24 cellular contexts compared by ENCODE assay signal in the genomic region with DNA sequence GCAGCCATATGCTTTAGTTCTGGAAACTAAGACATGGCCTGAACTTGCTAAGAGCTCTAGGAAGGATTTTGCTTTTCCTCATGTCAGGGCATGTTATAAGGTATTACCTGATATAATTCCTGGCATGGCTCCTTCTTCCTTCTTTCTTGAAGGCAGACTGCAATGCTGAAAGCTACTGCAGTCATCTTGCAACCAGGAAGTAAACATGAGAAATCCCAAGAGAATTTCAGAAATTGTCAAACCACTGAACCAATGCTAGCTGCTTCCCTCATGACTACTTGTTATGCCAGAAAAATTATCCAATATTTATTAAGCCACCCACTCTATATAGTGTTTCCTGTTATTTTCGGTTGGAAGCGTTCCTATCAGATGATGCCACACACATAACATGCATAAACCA.
DNase-seq lines count a peak whose midpoint lies in the region; ATAC-seq and TF ChIP-seq lines count a peak whose summit lies in the region.
"Had no signal": no experiment of that assay in that cellular context is flagged by ENCODE, and none has a peak within 500 bp of the region (broad histone marks: within the 10 kb centered on the region; RNA-seq: fewer than 3 reads in every experiment).

No MANE protein-coding gene starts in this region.

- H3K9me3 ChIP-seq in BLaER1 treated with 17β-estradiol and CSF1 and Interleukin-3, amounts not matched to agents 10 nM and 100 nM (replicated peaks in 1 of 11): no peaks in the 10 kb centered on the region
- H3K9me3 ChIP-seq: Caco-2, suprapubic skin, uterus had no signal

- no peak for TF ChIP-seq CTCF in choroid plexus epithelial cell (conservative IDR thresholded peaks at IDR 0.05; ENCODE audit: low read depth, low read length)
- no peak for TF ChIP-seq CTCF in progenitor cell of endocrine pancreas (IDR thresholded peaks at IDR 0.05; ENCODE audit: unreplicated experiment)

- H3K27ac ChIP-seq in BLaER1 treated with 17β-estradiol and CSF1 and Interleukin-3, amounts not matched to agents 10 nM and 100 nM: no peak overlapping the region
- H3K27ac ChIP-seq: suprapubic skin, uterus, WERI-Rb-1 had no signal

- intact Hi-C loops in Right ventricle myocardium superior (cut with DNase I): no loop called here

- ATAC-seq in memory B cell (ENCODE audit: low read depth): peak; percentile 29
- ATAC-seq in Right ventricle myocardium superior (ENCODE audit: poor library complexity): no peak
- no peak for ATAC-seq in GM19452 (IDR thresholded peaks at IDR 0.05; ENCODE audit: unreplicated experiment)
- ATAC-seq: activated T-cell treated with anti-CD3 and anti-CD28 coated beads, Interleukin-2, amount 50 U/mL, for 72 hours had no signal

- H4K20me1 ChIP-seq in BLaER1 treated with 17β-estradiol and CSF1 and Interleukin-3, amounts not matched to agents 10 nM and 100 nM: no peaks in the 10 kb centered on the region

- H3K4me1 Mint-ChIP-seq in memory B cell (peaks cover 2% of the 10 kb centered on the region), progenitor cell of endocrine pancreas (ENCODE audit: low read depth) (peaks cover 6% of the 10 kb centered on the region)
- H3K4me1 Mint-ChIP-seq: activated CD4-positive, alpha-beta T cell treated with anti-CD3 and anti-CD28 coated beads, Interleukin-2, amount 10 ng/mL, durations not matched to agents 7 days and 5 days; immature natural killer cell had no signal

- no peak overlapping the region for H3K27ac Mint-ChIP-seq in memory B cell
- H3K27ac Mint-ChIP-seq in progenitor cell of endocrine pancreas: no peak overlapping the region
- H3K27ac Mint-ChIP-seq: activated CD4-positive, alpha-beta T cell treated with anti-CD3 and anti-CD28 coated beads, Interleukin-2, amount 10 ng/mL, durations not matched to agents 7 days and 5 days; activated naive CD4-positive, alpha-beta T cell treated with anti-CD3 and anti-CD28 coated beads for 36 hours; activated T-cell treated with anti-CD3 and anti-CD28 coated beads, Interleukin-2, amount 50 U/mL, for 72 hours; immature natural killer cell had no signal

- peaks cover 0 to 12% (median 7%) of the 10 kb centered on the region in 10 experiments; a peak in 16 of 20 replicates for H3K4me1 ChIP-seq in BLaER1 treated with 17β-estradiol and CSF1 and Interleukin-3, amounts not matched to agents 10 nM and 100 nM
- H3K4me1 ChIP-seq: uterus had no signal

- H3K4me3 Mint-ChIP-seq in memory B cell: no peak overlapping the region
- H3K4me3 Mint-ChIP-seq in progenitor cell of endocrine pancreas (ENCODE audit: low read depth): no peak overlapping the region
- H3K4me3 Mint-ChIP-seq: activated CD4-positive, alpha-beta T cell treated with anti-CD3 and anti-CD28 coated beads, Interleukin-2, amount 10 ng/mL, durations not matched to agents 7 days and 5 days; activated naive CD4-positive, alpha-beta T cell treated with anti-CD3 and anti-CD28 coated beads for 36 hours; activated T-cell treated with anti-CD3 and anti-CD28 coated beads, Interleukin-2, amount 50 U/mL, for 72 hours; immature natural killer cell; neural crest cell had no signal

- H3K27me3 ChIP-seq in BLaER1 treated with 17β-estradiol and CSF1 and Interleukin-3, amounts not matched to agents 10 nM and 100 nM: no peaks in the 10 kb centered on the region
- H3K27me3 ChIP-seq: suprapubic skin, uterus had no signal

- H3K4me2 ChIP-seq in BLaER1 treated with 17β-estradiol and CSF1 and Interleukin-3, amounts not matched to agents 10 nM and 100 nM: peak overlapping the region in 9 of 11 experiments; percentile 8 to 53 (median 25); a peak in 11 of 22 replicates

- H3K9me3 Mint-ChIP-seq in memory B cell (no peaks in the 10 kb centered on the region), progenitor cell of endocrine pancreas (ENCODE audit: low read depth) (no peaks in the 10 kb centered on the region)
- H3K9me3 Mint-ChIP-seq: activated CD4-positive, alpha-beta T cell treated with anti-CD3 and anti-CD28 coated beads, Interleukin-2, amount 10 ng/mL, durations not matched to agents 7 days and 5 days; neural crest cell had no signal

- H3K36me3 Mint-ChIP-seq in memory B cell: no peaks in the 10 kb centered on the region
- no peaks in the 10 kb centered on the region for H3K36me3 Mint-ChIP-seq in progenitor cell of endocrine pancreas (ENCODE audit: insufficient read depth)
- H3K36me3 Mint-ChIP-seq: immature natural killer cell had no signal

- no peaks in the 10 kb centered on the region for H3K27me3 Mint-ChIP-seq in memory B cell
- no peaks in the 10 kb centered on the region for H3K27me3 Mint-ChIP-seq in progenitor cell of endocrine pancreas
- H3K27me3 Mint-ChIP-seq: activated CD4-positive, alpha-beta T cell treated with anti-CD3 and anti-CD28 coated beads, Interleukin-2, amount 10 ng/mL, durations not matched to agents 7 days and 5 days had no signal

- DNase-seq in NCI-H2171 treated with DMSO at 0.1 percent for 48 hours (lab: John Stamatoyannopoulos, UW): peak; percentile 96
- peak; percentile 71 for DNase-seq in choroid plexus epithelial cell (ENCODE audit: low read depth)
- no peak for DNase-seq in memory B cell (ENCODE audit: low spot score in 2 of 2)
- DNase-seq in Right ventricle myocardium superior: no peak
- no peak for DNase-seq in progenitor cell of endocrine pancreas (ENCODE audit: low spot score, unreplicated experiment)
- no peak for DNase-seq in NCI-H187 (lab: John Stamatoyannopoulos, UW)
- DNase-seq: activated CD4-positive, alpha-beta T cell treated with anti-CD3 and anti-CD28 coated beads, Interleukin-2, amount 10 ng/mL, durations not matched to agents 7 days and 5 days; activated naive CD4-positive, alpha-beta T cell treated with anti-CD3 and anti-CD28 coated beads for 36 hours; activated T-cell treated with anti-CD3 and anti-CD28 coated beads, Interleukin-2, amount 50 U/mL, for 72 hours; amygdala; Caco-2; central memory CD4-positive, alpha-beta T cell; immature natural killer cell; MV-4-11; NCI-H1694; NCI-H82; SHP77; T-helper 9 cell; uterus; WERI-Rb-1 had no signal

- H3K4me3 ChIP-seq in BLaER1 treated with 17β-estradiol and CSF1 and Interleukin-3, amounts not matched to agents 10 nM and 100 nM: no peak overlapping the region
- no peak overlapping the region for H3K4me3 ChIP-seq in choroid plexus epithelial cell (ENCODE audit: low read depth, low read length)
- H3K4me3 ChIP-seq: suprapubic skin, uterus had no signal

- H3K9ac ChIP-seq in BLaER1 treated with 17β-estradiol and CSF1 and Interleukin-3, amounts not matched to agents 10 nM and 100 nM: no peak overlapping the region

- H3K36me3 ChIP-seq in BLaER1 treated with 17β-estradiol and CSF1 and Interleukin-3, amounts not matched to agents 10 nM and 100 nM: no peaks in the 10 kb centered on the region
- H3K36me3 ChIP-seq: suprapubic skin, uterus, WERI-Rb-1 had no signal

Comparison
In these comparisons a context has a peak if more than half of its experiments do, and no peak if none do; other contexts are left out.
1. DNase-seq: peak in NCI-H2171 treated with DMSO at 0.1 percent for 48 hours (single experiment) and choroid plexus epithelial cell (single experiment); none in memory B cell (0 of 2), Right ventricle myocardium superior (single experiment), progenitor cell of endocrine pancreas (single experiment) and NCI-H187 (0 of 2).